11 cellular contexts compared by ENCODE assay signal in the genomic region with DNA sequence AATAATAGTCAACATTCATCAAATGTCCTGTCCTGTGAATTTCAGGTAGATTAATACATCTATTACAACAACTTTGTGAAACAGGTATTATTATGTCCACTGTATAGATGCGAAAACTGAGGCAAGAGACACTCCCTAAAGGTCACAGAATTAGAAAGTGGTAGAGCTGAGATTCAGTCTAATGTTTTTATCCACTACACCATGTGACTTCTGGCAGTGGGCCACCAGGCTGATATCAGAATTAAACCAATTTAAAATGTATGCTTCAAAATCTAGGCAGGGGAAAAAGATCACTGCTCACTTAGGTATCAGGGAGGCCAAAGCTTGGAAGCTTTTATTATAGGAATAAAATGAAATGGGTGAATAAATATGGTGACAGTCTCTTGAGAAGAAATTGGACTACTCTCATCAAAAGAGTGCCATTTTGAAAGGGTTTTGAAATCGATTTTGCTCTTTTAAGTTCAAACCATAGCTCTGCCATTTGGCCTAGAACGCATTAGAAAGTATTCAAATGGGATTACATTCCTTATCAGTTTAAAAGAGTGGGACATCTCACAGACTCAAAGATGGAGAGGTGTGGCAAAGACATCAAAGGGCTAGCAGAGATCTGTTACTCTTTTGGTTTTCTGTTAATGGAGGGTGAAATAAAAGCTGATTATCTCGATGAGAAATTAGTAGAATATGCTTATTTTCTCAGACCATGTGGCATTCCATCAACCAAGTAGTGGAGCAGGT. TPM values are rescaled to one million over a fixed set of nuclear protein-coding genes. Genes with fewer than 3 reads are reported as not detected.
DNase-seq lines count a peak whose midpoint lies in the region; ATAC-seq and TF ChIP-seq lines count a peak whose summit lies in the region.
"Had no signal": no experiment of that assay in that cellular context is flagged by ENCODE, and none has a peak within 500 bp of the region (broad histone marks: within the 10 kb centered on the region; RNA-seq: fewer than 3 reads in every experiment).

No MANE protein-coding gene starts in this region.

- H3K4me3 Mint-ChIP-seq in osteocyte (ENCODE audit: unreplicated experiment) = peak overlapping the region; percentile 83

- peak overlapping the region; percentile 73 for H3K27ac Mint-ChIP-seq in osteocyte (ENCODE audit: unreplicated experiment)

- H3K27ac ChIP-seq in SJSA1 = no peak overlapping the region; the same call in 1 of the 2 replicates

- ATAC-seq in GM19351 (IDR thresholded peaks at IDR 0.05; ENCODE audit: unreplicated experiment) (no peak), GM18873 (IDR thresholded peaks at IDR 0.05; ENCODE audit: low FRiP score, unreplicated experiment) (no peak)

- H3K36me3 Mint-ChIP-seq in osteocyte (ENCODE audit: unreplicated experiment) = no peaks in the 10 kb centered on the region

- peak overlapping the region; percentile 87; the same call in 1 of the 2 replicates for H3K9ac ChIP-seq in ES-I3 (ENCODE audit: low read depth, low read length)

- H3K36me3 ChIP-seq in ES-I3 (ENCODE audit: insufficient read depth, low read length) (no peaks in the 10 kb centered on the region), SJSA1 (peaks cover 30% of the 10 kb centered on the region)

- H3K4me1 Mint-ChIP-seq in osteocyte (ENCODE audit: unreplicated experiment) = peaks cover 53% of the 10 kb centered on the region

- no peak for TF ChIP-seq CTCF in fibroblast of the aortic adventitia (IDR thresholded peaks at IDR 0.05; ENCODE audit: insufficient read depth, low read length)
- TF ChIP-seq CTCF in osteocyte (IDR thresholded peaks at IDR 0.05) = no peak

- peaks cover 16% of the 10 kb centered on the region for H3K4me1 ChIP-seq in ES-I3 (ENCODE audit: insufficient read depth, low read length)
- H3K4me1 ChIP-seq in SJSA1 (replicated peaks) = peaks cover 71% of the 10 kb centered on the region

- H3K27me3 Mint-ChIP-seq in osteocyte (ENCODE audit: unreplicated experiment) = no peaks in the 10 kb centered on the region

- no peaks in the 10 kb centered on the region for H3K9me3 Mint-ChIP-seq in osteocyte (ENCODE audit: unreplicated experiment)

- H3K27me3 ChIP-seq in SJSA1 (replicated peaks) = no peaks in the 10 kb centered on the region

- DNase-seq in SJSA1 (ENCODE audit: low read depth in 1 of 2, low spot score in 2 of 2) = no peak
- DNase-seq in fibroblast of the aortic adventitia (ENCODE audit: low read depth) = no peak
- DNase-seq in osteocyte (ENCODE audit: extremely low spot score, unreplicated experiment) = no peak
- no peak for DNase-seq in NCI-H345 treated with DMSO at 0.1 percent for 48 hours (lab: John Stamatoyannopoulos, UW; ENCODE audit: unreplicated experiment)
- no peak for DNase-seq in GM03348 (ENCODE audit: low spot score)
- DNase-seq: activated CD4-positive, alpha-beta T cell treated with anti-CD3 and anti-CD28 coated beads, Interleukin-2, amount 50 U/mL, for 4 hours; KG1; left cardiac atrium had no signal

- H3K9me3 ChIP-seq in ES-I3 (ENCODE audit: control insufficient read depth, insufficient read depth, low read length) (no peaks in the 10 kb centered on the region), SJSA1 (replicated peaks) (no peaks in the 10 kb centered on the region; the same call in 1 of the 2 replicates)

- peak overlapping the region; percentile 81 for H3K4me3 ChIP-seq in SJSA1
- H3K4me3 ChIP-seq in fibroblast of the aortic adventitia (ENCODE audit: low read depth, low read length) = peak overlapping the region; percentile 84

RNA-seq across cellular contexts. Expression of a gene that starts 1.9 kb away (rescaled TPM):
- 97.5 and 108 TPM in 2 replicates for total RNA-seq in SJSA1 (2014; rRNA removed; shearing (Covaris generic))
- 57.8 and 88.9 TPM in 2 replicates for total RNA-seq in fibroblast of the aortic adventitia (ENCODE audit: low replicate concordance)
- total RNA-seq in osteocyte = 40.8 and 46.8 TPM in 2 replicates
